Comparison of ENCODE assay signal across 19 cellular contexts in genomic region chr12:6770094-6770493, GRCh38. TPM values are rescaled to one million over a fixed set of nuclear protein-coding genes. Genes with fewer than 3 reads are reported as not detected.
A peak's percentile ranks its signal among the peaks of the same experiment; 100 is the strongest.
DNase-seq lines count a peak whose midpoint lies in the region; ATAC-seq and TF ChIP-seq lines count a peak whose summit lies in the region.
"Had no signal": no experiment of that assay in that cellular context is flagged by ENCODE, and none has a peak within 500 bp of the region (broad histone marks: within the 10 kb centered on the region; RNA-seq: fewer than 3 reads in every experiment).

No MANE protein-coding gene starts in this region.

- H3K9me3 Mint-ChIP-seq in Caco-2 (ENCODE audit: unreplicated experiment): no peaks in the 10 kb centered on the region
- H3K9me3 Mint-ChIP-seq: effector memory CD8-positive, alpha-beta T cell had no signal

- H3K79me1 ChIP-seq in mesendoderm (ENCODE audit: low read length): peaks cover 11% of the 10 kb centered on the region

- intact Hi-C loops in Caco-2 (cut with micrococcal nuclease; ENCODE audit: unreplicated experiment) (no loop called here), PC-9 (cut with micrococcal nuclease; ENCODE audit: unreplicated experiment) (no loop called here)

- CTCF ChIA-PET in Caco-2 (lab: Charles Lee): interaction anchor here (3.0 kb wide), 1 partner anchor 17 kb away, joined by 18 read pairs; the partner anchor contains the start of gene MLF2
- CTCF ChIA-PET in PC-9 (lab: Charles Lee): no interaction called here

- peak overlapping the region; percentile 41 for H3K4me3 Mint-ChIP-seq in Caco-2 (ENCODE audit: unreplicated experiment)
- H3K4me3 Mint-ChIP-seq: effector memory CD8-positive, alpha-beta T cell had no signal

- no peak overlapping the region for H3K56ac ChIP-seq in mesendoderm (ENCODE audit: low read length)

- H4K8ac ChIP-seq in mesendoderm (ENCODE audit: low read depth, low read length): no peak overlapping the region

- POLR2A ChIA-PET in Caco-2 (lab: Charles Lee): interaction anchor here (0.5 kb wide), 1 partner anchor 236 kb away, joined by 8 read pairs; the partner anchor contains the start of gene GAPDH
- POLR2A ChIA-PET in PC-9 (lab: Charles Lee; ENCODE audit: unreplicated experiment): interaction anchor here (0.6 kb wide), 1 partner anchor 338 kb away, joined by 3 read pairs; no protein-coding TSS in a partner anchor

- no peak overlapping the region for H2BK5ac ChIP-seq in mesendoderm (ENCODE audit: low read length)

- 94 to 96% methylated on average over 12 of the region's 12 CpGs for WGBS in ectodermal cell, 2 experiments
- no CpG with 5 or more reads among the region's 12 CpGs for WGBS in mesendoderm (ENCODE audit: extremely low coverage, insufficient coverage, low lambda C conversion rate)

- H3K18ac ChIP-seq in mesendoderm (ENCODE audit: low read length): no peak overlapping the region

- BruUV-seq in Caco-2 (replicated peaks; lab: Mats Ljungman, UMichigan) (TSS peak; percentile 60), PC-9 (replicated peaks; lab: Mats Ljungman, UMichigan) (TSS peak; percentile 13)

- no peak overlapping the region for H3K27ac Mint-ChIP-seq in Caco-2 (ENCODE audit: unreplicated experiment)

- no peak for ATAC-seq in GM21528 (IDR thresholded peaks at IDR 0.05; ENCODE audit: low FRiP score, unreplicated experiment)
- ATAC-seq: effector memory CD8-positive, alpha-beta T cell; heart right ventricle had no signal

- no peak overlapping the region for H3K4ac ChIP-seq in mesendoderm (ENCODE audit: low read depth, low read length)

- peaks cover 38% of the 10 kb centered on the region for H3K4me1 Mint-ChIP-seq in Caco-2 (ENCODE audit: low read depth, unreplicated experiment)

- H3K27me3 ChIP-seq in Caco-2 (replicated peaks; ENCODE audit: control insufficient read depth, insufficient read depth, low read length) (no peaks in the 10 kb centered on the region), PC-9 (ENCODE audit: insufficient read depth, low read depth) (no peaks in the 10 kb centered on the region), ectodermal cell (ENCODE audit: control insufficient read depth, insufficient read depth, low read length, poor library complexity, severe bottlenecking) (peaks cover 21% of the 10 kb centered on the region), osteoblast (ENCODE audit: insufficient read depth, low read length) (no peaks in the 10 kb centered on the region), mesendoderm (ENCODE audit: insufficient read depth, low read length, poor library complexity) (peaks cover 4% of the 10 kb centered on the region)

- H3K4me3 ChIP-seq in Caco-2 (ENCODE audit: low read depth, low read length) (no peak overlapping the region), PC-9 (no peak overlapping the region), ectodermal cell (ENCODE audit: insufficient read depth, low read depth, low read length) (peak overlapping the region; percentile 92), osteoblast (ENCODE audit: insufficient read depth, low read length) (no peak overlapping the region), mesendoderm (ENCODE audit: low read length) (no peak overlapping the region)
- H3K4me3 ChIP-seq: heart right ventricle had no signal

- H3K36me3 ChIP-seq in Caco-2 (ENCODE audit: control insufficient read depth, insufficient read depth, low read length): peaks cover 10% of the 10 kb centered on the region; the same call in 1 of the 2 replicates
- no peaks in the 10 kb centered on the region for H3K36me3 ChIP-seq in PC-9 (ENCODE audit: low read depth)
- peaks cover 31% of the 10 kb centered on the region for H3K36me3 ChIP-seq in ectodermal cell (ENCODE audit: control insufficient read depth, insufficient read depth, low read length)
- H3K36me3 ChIP-seq in osteoblast (ENCODE audit: insufficient read depth, low read length): peaks cover 15% of the 10 kb centered on the region
- peaks cover 5% of the 10 kb centered on the region for H3K36me3 ChIP-seq in mesendoderm (ENCODE audit: control insufficient read depth, insufficient read depth, low read length)

- H4K5ac ChIP-seq in mesendoderm (ENCODE audit: low read length): no peak overlapping the region

- H3K4me2 ChIP-seq in PC-9 (no peak overlapping the region), osteoblast (ENCODE audit: insufficient read depth, low read length) (no peak overlapping the region), mesendoderm (ENCODE audit: low read length) (no peak overlapping the region)

- H3K36me3 Mint-ChIP-seq in Caco-2 (ENCODE audit: insufficient read depth, unreplicated experiment): peaks cover 18% of the 10 kb centered on the region

- no peak overlapping the region for H3K23ac ChIP-seq in mesendoderm (ENCODE audit: low read length)

- H2AFZ ChIP-seq in PC-9 (no peak overlapping the region), osteoblast (ENCODE audit: low read length) (no peak overlapping the region)

- H3K79me2 ChIP-seq in PC-9 (ENCODE audit: low read depth): peaks cover 25% of the 10 kb centered on the region
- peaks cover 29% of the 10 kb centered on the region for H3K79me2 ChIP-seq in osteoblast (ENCODE audit: insufficient read depth, low read length)
- peaks cover 19% of the 10 kb centered on the region for H3K79me2 ChIP-seq in mesendoderm (ENCODE audit: control insufficient read depth, insufficient read depth, low read length)

- peaks cover 38% of the 10 kb centered on the region for H3F3A ChIP-seq in PC-9 (ENCODE audit: insufficient read depth, low read depth)

- H2BK15ac ChIP-seq in mesendoderm (replicated peaks; ENCODE audit: low read depth): no peak overlapping the region

- H3K27me3 Mint-ChIP-seq in Caco-2 (ENCODE audit: insufficient read depth, unreplicated experiment): no peaks in the 10 kb centered on the region

- H3K4me1 ChIP-seq in Caco-2 (peaks cover 23% of the 10 kb centered on the region), PC-9 (replicated peaks; ENCODE audit: insufficient read depth) (peaks cover 21% of the 10 kb centered on the region), ectodermal cell (ENCODE audit: control insufficient read depth, insufficient read depth, low read length) (peaks cover 35% of the 10 kb centered on the region), osteoblast (ENCODE audit: insufficient read depth, low read length) (peaks cover 18% of the 10 kb centered on the region), mesendoderm (ENCODE audit: control insufficient read depth, low read depth, low read length) (peaks cover 11% of the 10 kb centered on the region)

- H3K9me3 ChIP-seq in Caco-2 (no peaks in the 10 kb centered on the region), PC-9 (ENCODE audit: insufficient read depth, low read depth) (no peaks in the 10 kb centered on the region), ectodermal cell (ENCODE audit: control insufficient read depth, low read length) (no peaks in the 10 kb centered on the region), osteoblast (ENCODE audit: low read depth, low read length) (no peaks in the 10 kb centered on the region)
- H3K9me3 ChIP-seq: heart right ventricle had no signal

- H4K20me1 ChIP-seq in PC-9 (ENCODE audit: insufficient read depth) (peaks cover 19% of the 10 kb centered on the region), osteoblast (ENCODE audit: insufficient read depth, low read length) (peaks cover 32% of the 10 kb centered on the region)

- H2BK120ac ChIP-seq in mesendoderm (ENCODE audit: low read depth, low read length): no peak overlapping the region

- no peak for TF ChIP-seq CTCF in Caco-2 (IDR thresholded peaks at IDR 0.05; ENCODE audit: insufficient read depth in 1 of 2, low read depth in 1 of 2, low read length in 1 of 2, severe bottlenecking in 1 of 2, unreplicated experiment in 1 of 2)
- no peak for TF ChIP-seq CTCF in PC-9 (conservative IDR thresholded peaks at IDR 0.05)
- no peak for TF ChIP-seq CTCF in osteoblast (IDR thresholded peaks at IDR 0.05; ENCODE audit: extremely low read depth, low read depth, low read length)

- no peak overlapping the region for H2AK5ac ChIP-seq in mesendoderm (ENCODE audit: low read length)

- H3K27ac ChIP-seq in PC-9 (no peak overlapping the region), ectodermal cell (ENCODE audit: insufficient read depth, low read depth, low read length, poor library complexity, severe bottlenecking) (peak overlapping the region; percentile 44), osteoblast (ENCODE audit: low read depth, low read length) (no peak overlapping the region), mesendoderm (ENCODE audit: low read depth, low read length) (no peak overlapping the region)
- H3K27ac ChIP-seq: HL-60 had no signal

- no peak overlapping the region for H3K9ac ChIP-seq in mesendoderm (ENCODE audit: low read length)

- DNase-seq in Caco-2 (no peak), PC-9 (no peak), osteoblast (ENCODE audit: insufficient read length, low spot score, missing footprints) (peak; percentile 87), mesendoderm (no peak), DMS53 (lab: John Stamatoyannopoulos, UW) (no peak)
- DNase-seq: activated CD8-positive, alpha-beta memory T cell treated with anti-CD3 and anti-CD28 coated beads, Interleukin-2, amount 50 U/mL, for 4 hours; activated naive CD4-positive, alpha-beta T cell; AML-193; aorta; effector memory CD8-positive, alpha-beta T cell; heart right ventricle; NCI-H1694 treated with DMSO at 0.1 percent for 48 hours; NCI-H774; OCI-M1; stimulated activated CD4-positive, alpha-beta T cell treated with anti-CD3 and anti-CD28 coated beads, Interleukin-4, amount 100 ng/mL, for 1 hour; T-helper 9 cell had no signal

- H3K9me2 ChIP-seq in PC-9 (ENCODE audit: insufficient read depth): no peaks in the 10 kb centered on the region

RNA-seq across cellular contexts. Expression of gene LAG3, which starts 2.2 kb away (rescaled TPM):
- total RNA-seq in Caco-2 (2022) (1.9 and 3.2 TPM in 2 replicates), PC-9 (2021) (9.4 and 10.5 TPM in 2 replicates), osteoblast (not detected in 2 replicates)
- 5.8 TPM for polyA plus RNA-seq in ectodermal cell (2013, experiment 1 of 4)
- 7.7 TPM for polyA plus RNA-seq in ectodermal cell (2013, experiment 2 of 4)
- polyA plus RNA-seq in ectodermal cell (2013, experiment 3 of 4): 3.8 TPM
- polyA plus RNA-seq in ectodermal cell (2013, experiment 4 of 4): 4.1 TPM
- 0.44 TPM for polyA plus RNA-seq in mesendoderm (2013, experiment 1 of 2)
- polyA plus RNA-seq in mesendoderm (2013, experiment 2 of 2): 0.46 TPM

RNA-seq across cellular contexts. Expression of gene PTMS, which starts 3.9 kb away (rescaled TPM):
- total RNA-seq in Caco-2 (2022) (264 and 285 TPM in 2 replicates), PC-9 (2021) (633 and 910 TPM in 2 replicates), osteoblast (70.4 and 72.7 TPM in 2 replicates)
- polyA plus RNA-seq in ectodermal cell (2013, experiment 1 of 4): 1,165 TPM
- 1,075 TPM for polyA plus RNA-seq in ectodermal cell (2013, experiment 2 of 4)
- polyA plus RNA-seq in ectodermal cell (2013, experiment 3 of 4): 1,054 TPM
- polyA plus RNA-seq in ectodermal cell (2013, experiment 4 of 4): 1,199 TPM
- polyA plus RNA-seq in mesendoderm (2013, experiment 1 of 2): 296 TPM
- 299 TPM for polyA plus RNA-seq in mesendoderm (2013, experiment 2 of 2)

RNA-seq across cellular contexts. Expression of gene MLF2, which starts 17.2 kb away (rescaled TPM):
- total RNA-seq in Caco-2 (2022): 303 and 309 TPM in 2 replicates
- 349 and 379 TPM in 2 replicates for total RNA-seq in PC-9 (2021)
- 150 TPM for polyA plus RNA-seq in ectodermal cell (2013, experiment 1 of 4)
- 148 TPM for polyA plus RNA-seq in ectodermal cell (2013, experiment 2 of 4)
- polyA plus RNA-seq in ectodermal cell (2013, experiment 3 of 4): 136 TPM
- 146 TPM for polyA plus RNA-seq in ectodermal cell (2013, experiment 4 of 4)
- total RNA-seq in osteoblast: 118 and 138 TPM in 2 replicates
- polyA plus RNA-seq in mesendoderm (2013, experiment 1 of 2): 166 TPM
- 166 TPM for polyA plus RNA-seq in mesendoderm (2013, experiment 2 of 2)

RNA-seq across cellular contexts. Expression of gene CD4, which starts 19.2 kb away (rescaled TPM):
- not detected in 2 replicates for total RNA-seq in Caco-2 (2022)
- total RNA-seq in PC-9 (2021): 1.0 and 3.2 TPM in 2 replicates
- polyA plus RNA-seq in ectodermal cell (2013, experiment 1 of 4): 3.9 TPM
- polyA plus RNA-seq in ectodermal cell (2013, experiment 2 of 4): 2.9 TPM
- polyA plus RNA-seq in ectodermal cell (2013, experiment 3 of 4): 1.8 TPM
- 3.2 TPM for polyA plus RNA-seq in ectodermal cell (2013, experiment 4 of 4)
- total RNA-seq in osteoblast: 10.9 and 15.0 TPM in 2 replicates
- 0.42 TPM for polyA plus RNA-seq in mesendoderm (2013, experiment 1 of 2)
- 0.49 TPM for polyA plus RNA-seq in mesendoderm (2013, experiment 2 of 2)

RNA-seq across cellular contexts. Expression of gene COPS7A, which starts 46.2 kb away (rescaled TPM):
- total RNA-seq in Caco-2 (2022): 56.8 and 61.9 TPM in 2 replicates
- 88.7 and 116 TPM in 2 replicates for total RNA-seq in PC-9 (2021)
- polyA plus RNA-seq in ectodermal cell (2013, experiment 1 of 4): 29.4 TPM
- 25.8 TPM for polyA plus RNA-seq in ectodermal cell (2013, experiment 2 of 4)
- polyA plus RNA-seq in ectodermal cell (2013, experiment 3 of 4): 26.1 TPM
- polyA plus RNA-seq in ectodermal cell (2013, experiment 4 of 4): 34.7 TPM
- total RNA-seq in osteoblast: 91.9 and 98.8 TPM in 2 replicates
- polyA plus RNA-seq in mesendoderm (2013, experiment 1 of 2): 34.9 TPM
- polyA plus RNA-seq in mesendoderm (2013, experiment 2 of 2): 35.6 TPM
